In genomic region chr1:2544875-2545638, GRCh38 we compare ENCODE assay signal across 10 cellular contexts. TPM values are rescaled to one million over a fixed set of nuclear protein-coding genes. Genes with fewer than 3 reads are reported as not detected.
DNase-seq lines count a peak whose midpoint lies in the region; ATAC-seq and TF ChIP-seq lines count a peak whose summit lies in the region.
"Had no signal": no experiment of that assay in that cellular context is flagged by ENCODE, and none has a peak within 500 bp of the region (broad histone marks: within the 10 kb centered on the region; RNA-seq: fewer than 3 reads in every experiment).

No MANE protein-coding gene starts in this region.

- TF ChIP-seq CTCF in heart right ventricle (IDR thresholded peaks at IDR 0.05) (no peak), mucosa of descending colon (IDR thresholded peaks at IDR 0.05) (no peak), GM10248 (IDR thresholded peaks at IDR 0.05; ENCODE audit: control extremely low read depth, extremely low read depth, low read depth, missing control alignments) (no peak), foreskin keratinocyte (conservative IDR thresholded peaks at IDR 0.05) (no peak)

- H3K4me1 ChIP-seq in heart right ventricle (peaks cover 46 to 90% (median 77%) of the 10 kb centered on the region in 9 donors), mucosa of descending colon (ENCODE audit: low read depth) (peaks cover 71% of the 10 kb centered on the region), urinary bladder (ENCODE audit: insufficient read depth) (no peaks in the 10 kb centered on the region), foreskin keratinocyte (peaks cover 4% of the 10 kb centered on the region)

- intact Hi-C loops in heart right ventricle (cut with DNase I), result loop anchor here in 5 of 10 donors (2.0 to 10.0 kb wide), 7 partner anchors 14 to 353 kb away; partner anchors contain the start of genes FAAP20 (in 4 of the 5) and HES5 (in 1 of the 5)
- intact Hi-C loops in cardiac septum (cut with DNase I), result loop anchor here (5.0 kb wide), 1 partner anchor 348 kb away; no protein-coding TSS in a partner anchor
- intact Hi-C loops in mucosa of descending colon (cut with DNase I, micrococcal nuclease), result loop anchor here (5.0 kb wide), 2 partner anchors 128 to 133 kb away; partner anchors contain the start of gene PEX10 (in 1 of the 2)

- POLR2A ChIA-PET in GM10248 (lab: Yijun Ruan, JAX), result interaction anchor here (0.7 to 3.4 kb wide), 4 partner anchors 12 to 157 kb away, joined by 3 to 12 read pairs (median 4); partner anchors contain the start of gene PRXL2B

- ATAC-seq in heart right ventricle (no peak), mucosa of descending colon (no peak), foreskin keratinocyte (no peak)

- H3K27me3 ChIP-seq in heart right ventricle (peaks cover 0 to 22% (median 11%) of the 10 kb centered on the region in 7 donors), foreskin keratinocyte (peaks cover 4% of the 10 kb centered on the region)

- CTCF ChIA-PET in GM10248 (lab: Yijun Ruan, JAX), result interaction anchor here (1.0 to 1.3 kb wide), 3 partner anchors 11 to 129 kb away, joined by 3 read pairs; partner anchors contain the start of gene PRXL2B

- H3K9me3 ChIP-seq in heart right ventricle (no peaks in the 10 kb centered on the region), mucosa of descending colon (no peaks in the 10 kb centered on the region)

- DNase-seq in heart right ventricle, result no peak
- no peak for DNase-seq in cardiac septum (ENCODE audit: low spot score)
- DNase-seq in astrocyte of the hippocampus (ENCODE audit: low read depth, low spot score), result peak; percentile 78
- peak; percentile 52 to 68 (median 55) for DNase-seq in mucosa of descending colon
- no peak for DNase-seq in GM10248 (ENCODE audit: extremely low spot score)
- no peak for DNase-seq in foreskin keratinocyte
- DNase-seq in SHP77 treated with DMSO at 0.1 percent for 48 hours (lab: John Stamatoyannopoulos, UW), result no peak

- H3K4me3 ChIP-seq in heart right ventricle (no peak overlapping the region), mucosa of descending colon (no peak overlapping the region), urinary bladder (ENCODE audit: low read depth, low read length) (no peak overlapping the region)

- H3K27ac ChIP-seq in heart right ventricle (peak overlapping the region in 9 of 10 donors; percentile 94 to 100 (median 98)), urinary bladder (ENCODE audit: low read depth) (peak overlapping the region; percentile 7), foreskin keratinocyte (no peak overlapping the region)

- 52 to 58% methylated on average over 19 of the region's 19 CpGs for WGBS in heart right ventricle, 2 donors
- WGBS in urinary bladder, result 63% methylated on average over 19 of the region's 19 CpGs

- H3K36me3 ChIP-seq in heart right ventricle, result no peaks in the 10 kb centered on the region
- no peaks in the 10 kb centered on the region for H3K36me3 ChIP-seq in mucosa of descending colon (ENCODE audit: low read depth)
- no peaks in the 10 kb centered on the region for H3K36me3 ChIP-seq in urinary bladder (ENCODE audit: insufficient read depth)

RNA-seq across cellular contexts. Expression of gene TNFRSF14, which starts 11.1 kb away (rescaled TPM):
- total RNA-seq in heart right ventricle (10 to 100 TPM in 7 of 10 donors, 1 to 10 TPM in 3; 7.5 to 43.8 (median 13.0) TPM), cardiac septum (13.8 TPM), mucosa of descending colon (100 to 1,000 TPM; 143 to 206 (median 146) TPM), urinary bladder (19.2 TPM), foreskin keratinocyte (11.4 and 13.0 TPM in 2 replicates)
- polyA plus RNA-seq in heart right ventricle (10 to 100 TPM; 19.3 to 59.6 TPM), urinary bladder (75.5 TPM), foreskin keratinocyte (16.4 and 18.0 TPM in 2 replicates)

RNA-seq across cellular contexts. Expression of gene HES5, which starts 15.0 kb away (rescaled TPM):
- total RNA-seq in heart right ventricle, result 1 to 10 TPM in 6 of 10 donors, under 1 TPM in 3, not detected in 1; 0.51 to 3.1 (median 1.4) TPM
- polyA plus RNA-seq in heart right ventricle, result 1 to 10 TPM; 1.0 to 1.1 TPM
- total RNA-seq in cardiac septum, result 2.0 TPM
- 1 to 10 TPM; 1.3 to 7.8 (median 1.6) TPM for total RNA-seq in mucosa of descending colon
- 2.5 TPM for total RNA-seq in urinary bladder
- polyA plus RNA-seq in urinary bladder, result 0.42 TPM
- 0.85 and 1.5 TPM in 2 replicates for total RNA-seq in foreskin keratinocyte
- polyA plus RNA-seq in foreskin keratinocyte, result 0.54 and 0.91 TPM in 2 replicates
- total RNA-seq: activated T-helper 2 cell treated with anti-CD3 and anti-CD28 coated beads, Interferon-gamma antibody, Interleukin-2, Interleukin-4, amounts not matched to agents 10 μg/mL and 5 μg/mL and 100 μg/mL, durations not matched to agents 14 hours and 24 hours and 36 hours had no signal
- polyA plus RNA-seq: liver had no signal

RNA-seq across cellular contexts. Expression of gene PANK4, which starts 18.7 kb away (rescaled TPM):
- 10 to 100 TPM; 29.8 to 56.4 (median 35.2) TPM for total RNA-seq in heart right ventricle
- 10 to 100 TPM; 26.1 to 35.6 TPM for polyA plus RNA-seq in heart right ventricle
- total RNA-seq in cardiac septum, result 37.1 TPM
- 10 to 100 TPM; 28.1 to 51.6 (median 44.7) TPM for total RNA-seq in mucosa of descending colon
- total RNA-seq in urinary bladder, result 19.2 TPM
- 28.6 TPM for polyA plus RNA-seq in urinary bladder
- total RNA-seq in foreskin keratinocyte, result 24.5 and 25.5 TPM in 2 replicates
- 16.6 and 19.4 TPM in 2 replicates for polyA plus RNA-seq in foreskin keratinocyte

RNA-seq across cellular contexts. Expression of gene PRXL2B, which starts 41.5 kb away (rescaled TPM):
- 10 to 100 TPM in 1 of 10 donors, 1 to 10 TPM in 9; 3.7 to 10.3 (median 5.3) TPM for total RNA-seq in heart right ventricle
- polyA plus RNA-seq in heart right ventricle, result 10 to 100 TPM in 1 of 2 donors, 1 to 10 TPM in 1; 6.8 to 12.0 TPM
- 3.4 TPM for total RNA-seq in cardiac septum
- 10 to 100 TPM; 45.2 to 65.5 (median 48.3) TPM for total RNA-seq in mucosa of descending colon
- 8.9 TPM for total RNA-seq in urinary bladder
- 25.0 TPM for polyA plus RNA-seq in urinary bladder
- 22.4 and 25.2 TPM in 2 replicates for total RNA-seq in foreskin keratinocyte
- 24.6 and 26.4 TPM in 2 replicates for polyA plus RNA-seq in foreskin keratinocyte

Comparison
In these comparisons a context has a peak if more than half of its experiments do, and no peak if none do; other contexts are left out.
1. DNase-seq: peak in astrocyte of the hippocampus (single experiment) and mucosa of descending colon (3 of 3); none in heart right ventricle (0 of 2), cardiac septum (single experiment), GM10248 (single experiment), foreskin keratinocyte (0 of 2) and SHP77 treated with DMSO at 0.1 percent for 48 hours (single experiment).